In the genomic region with DNA sequence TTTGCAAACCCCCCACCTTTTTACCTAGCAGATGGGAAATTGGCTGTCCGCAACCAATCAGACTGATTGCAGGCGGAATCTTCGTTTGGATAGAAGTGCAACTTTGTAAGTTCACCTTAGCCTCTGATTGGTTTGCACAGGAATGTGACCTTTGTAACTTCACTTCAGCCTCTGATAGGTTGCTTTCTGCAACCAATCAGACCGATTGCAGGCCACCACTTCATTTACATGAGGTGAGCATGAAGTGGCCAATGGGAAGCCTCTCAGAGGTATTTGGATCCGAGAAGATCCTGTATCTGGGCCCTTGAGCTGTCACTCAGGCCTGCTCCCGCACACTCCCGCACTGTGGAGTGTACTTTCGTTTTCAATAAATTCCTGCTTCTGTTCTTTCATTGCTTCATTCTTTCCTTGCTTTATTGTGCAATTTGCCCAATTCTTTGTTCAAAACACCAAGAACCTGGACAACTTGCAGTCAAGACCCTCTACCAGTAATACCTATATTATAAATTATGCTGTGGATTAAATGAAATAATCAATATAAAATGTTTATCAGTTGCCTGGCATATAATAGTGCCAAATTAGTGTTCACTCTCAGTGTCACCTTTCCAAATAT, we compare ENCODE assay signal across 1 cellular context.
TF ChIP-seq lines count a peak whose summit lies in the region.

No MANE protein-coding gene starts in this region.

TF ChIP-seq in GM23338, 12 proteins besides CTCF, POLR2A, EP300 and RAD21 (continued from another document):
- TF ChIP-seq EZH2 (IDR thresholded peaks at IDR 0.05; ENCODE audit: low read depth, unreplicated experiment): no peak
- no peak for TF ChIP-seq STAT1 (IDR thresholded peaks at IDR 0.05; ENCODE audit: unreplicated experiment)
- TF ChIP-seq NANOG (IDR thresholded peaks at IDR 0.05; ENCODE audit: borderline replicate concordance): no peak
- TF ChIP-seq JUNB (IDR thresholded peaks at IDR 0.05; ENCODE audit: unreplicated experiment): no peak
- no peak for TF ChIP-seq POLR2AphosphoS5 (IDR thresholded peaks at IDR 0.05; ENCODE audit: low read depth)
- TF ChIP-seq ZNF331 (CRISPR knock-in tag; IDR thresholded peaks at IDR 0.05; ENCODE audit: low read depth): no peak
